Comparison of ENCODE assay signal across 30 cellular contexts in genomic region chr18:33459612-33460011, GRCh38. TPM values are rescaled to one million over a fixed set of nuclear protein-coding genes. Genes with fewer than 3 reads are reported as not detected.
"Had no signal": no experiment of that assay in that cellular context is flagged by ENCODE, and none has a peak within 500 bp of the region (broad histone marks: within the 10 kb centered on the region; RNA-seq: fewer than 3 reads in every experiment).

No MANE protein-coding gene starts in this region.

- H3K27me3 ChIP-seq: esophagus squamous epithelium, heart right ventricle, ovary, sigmoid colon, tibial nerve, upper lobe of left lung had no signal

- H3K4me1 Mint-ChIP-seq: naive thymus-derived CD8-positive, alpha-beta T cell; nephron progenitor cell; stimulated activated memory B cell treated with anti-CD40 and anti-IgM and Interleukin-4, amounts not matched to agents 10 μg/mL and 1 μg/mL and 100 μg/mL, for 72 hours had no signal

- H3K9me3 Mint-ChIP-seq: nephron progenitor cell had no signal

- H3K36me3 Mint-ChIP-seq: naive thymus-derived CD8-positive, alpha-beta T cell; stimulated activated memory B cell treated with anti-CD40 and anti-IgM and Interleukin-4, amounts not matched to agents 10 μg/mL and 1 μg/mL and 100 μg/mL, for 72 hours had no signal

- H3K27ac Mint-ChIP-seq: naive thymus-derived CD8-positive, alpha-beta T cell; nephron progenitor cell; stimulated activated memory B cell treated with anti-CD40 and anti-IgM and Interleukin-4, amounts not matched to agents 10 μg/mL and 1 μg/mL and 100 μg/mL, for 72 hours had no signal

- FAIRE-seq: urothelium cell line had no signal

- H3K27me3 Mint-ChIP-seq: naive thymus-derived CD8-positive, alpha-beta T cell; stimulated activated memory B cell treated with anti-CD40 and anti-IgM and Interleukin-4, amounts not matched to agents 10 μg/mL and 1 μg/mL and 100 μg/mL, for 72 hours had no signal

- H3K4me3 Mint-ChIP-seq: naive thymus-derived CD8-positive, alpha-beta T cell; nephron progenitor cell; stimulated activated memory B cell treated with anti-CD40 and anti-IgM and Interleukin-4, amounts not matched to agents 10 μg/mL and 1 μg/mL and 100 μg/mL, for 72 hours had no signal

- H3K4me1 ChIP-seq: esophagus squamous epithelium, heart right ventricle, lower lobe of right lung, psoas muscle, sigmoid colon, tibial nerve, upper lobe of left lung had no signal

- DNase-seq: dermis blood vessel endothelial cell; effector memory CD4-positive, alpha-beta T cell; erythroblast; esophagus squamous epithelium; foreskin melanocyte; glutamatergic neuron; heart right ventricle; hippocampal formation; islet precursor cell; left ventricle myocardium superior; lower lobe of right lung; naive thymus-derived CD8-positive, alpha-beta T cell; nephron progenitor cell; occipital lobe; ovary; posterior cingulate gyrus; psoas muscle; right cardiac atrium; sigmoid colon; stimulated activated CD4-positive, alpha-beta T cell treated with anti-CD3 and anti-CD28 coated beads, Interleukin-4, amount 100 ng/mL, for 4 hours; stimulated activated naive CD8-positive, alpha-beta T cell treated with anti-CD3 and anti-CD28 coated beads, Interleukin-15, Interleukin-2, amounts not matched to agents 100 U/mL and 50 U/mL, for 24 hours; substantia nigra; upper lobe of left lung had no signal

- ATAC-seq: heart right ventricle; left ventricle myocardium superior; lower lobe of right lung; naive thymus-derived CD8-positive, alpha-beta T cell; psoas muscle; right cardiac atrium; stimulated activated memory B cell treated with anti-CD40 and anti-IgM and Interleukin-4, amounts not matched to agents 10 μg/mL and 1 μg/mL and 100 μg/mL, for 72 hours; stimulated activated naive CD8-positive, alpha-beta T cell treated with anti-CD3 and anti-CD28 coated beads, Interleukin-15, Interleukin-2, amounts not matched to agents 100 U/mL and 50 U/mL, for 24 hours had no signal

- H3K4me3 ChIP-seq: coronary artery, esophagus squamous epithelium, heart right ventricle, lower lobe of right lung, ovary, psoas muscle, sigmoid colon, thoracic aorta, tibial nerve, upper lobe of left lung had no signal

- H3K9me3 ChIP-seq: esophagus squamous epithelium, heart right ventricle, lower lobe of right lung, ovary, psoas muscle, sigmoid colon, thoracic aorta, tibial nerve, upper lobe of left lung had no signal

- H3K36me3 ChIP-seq: esophagus squamous epithelium, heart right ventricle, lower lobe of right lung, ovary, sigmoid colon, thoracic aorta, tibial nerve, upper lobe of left lung had no signal

RNA-seq across cellular contexts. Expression of gene CCDC178, which starts 19.1 kb away (rescaled TPM):
- total RNA-seq: lower lobe of right lung; myocyte; naive thymus-derived CD8-positive, alpha-beta T cell; psoas muscle; skeletal muscle tissue had no signal
